35 cellular contexts compared by ENCODE assay signal in the genomic region with DNA sequence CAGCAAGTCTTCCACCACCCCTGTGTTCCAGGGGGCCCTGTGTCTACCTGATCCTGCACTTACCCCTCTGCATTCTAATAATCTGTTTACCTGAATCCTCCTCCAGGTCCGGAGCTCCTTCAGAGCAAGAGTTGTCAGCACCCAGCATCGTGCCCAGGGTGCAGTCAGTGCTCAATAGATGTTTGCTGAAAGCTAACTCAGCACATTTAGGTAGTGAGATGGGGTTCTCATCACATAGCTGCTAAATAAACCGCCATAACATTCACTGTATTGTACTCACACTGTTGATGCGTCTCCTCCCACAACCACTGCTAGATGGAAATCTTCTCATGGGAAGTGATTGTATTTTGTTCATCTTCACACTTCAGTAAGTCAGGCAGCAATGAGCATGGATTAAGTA.
"Had no signal": no experiment of that assay in that cellular context is flagged by ENCODE, and none has a peak within 500 bp of the region (broad histone marks: within the 10 kb centered on the region; RNA-seq: fewer than 3 reads in every experiment).

No MANE protein-coding gene starts in this region.

- H3K36me3 ChIP-seq: gastrocnemius medialis, heart left ventricle, WERI-Rb-1 had no signal

- ATAC-seq: activated CD4-positive, CD25-positive, alpha-beta regulatory T cell treated with anti-CD3 and anti-CD28 coated beads, Interleukin-2, amount 50 U/mL, for 24 hours; activated CD8-positive, alpha-beta T cell treated with anti-CD3 and anti-CD28 coated beads for 36 hours; activated T-cell treated with anti-CD3 and anti-CD28 coated beads, Interleukin-2, amount 50 U/mL, for 4 hours; activated T-helper 17 cell treated with anti-CD3 and anti-CD28 coated beads, Interleukin-2, amount 50 U/mL, for 72 hours; body of pancreas; effector memory CD8-positive, alpha-beta T cell; esophagus mucosa; gastrocnemius medialis; heart left ventricle; T-helper 17 cell had no signal

- H3K27me3 Mint-ChIP-seq: activated naive CD8-positive, alpha-beta T cell had no signal

- H3K27ac ChIP-seq: body of pancreas, epithelial cell of prostate, gastrocnemius medialis, heart left ventricle, WERI-Rb-1 had no signal

- H3K9me3 Mint-ChIP-seq: activated B cell treated with CpG ODN at 0.5 μM for 24 hours; activated CD8-positive, alpha-beta T cell treated with anti-CD3 and anti-CD28 coated beads for 36 hours; T-helper 2 cell treated with Interferon-gamma antibody and Interleukin-4, amounts not matched to agents 5 μg/mL and 100 μg/mL, for 36 hours had no signal

- H3K4me1 Mint-ChIP-seq: activated B cell treated with CpG ODN at 0.5 μM for 24 hours; activated T-helper 17 cell treated with anti-CD3 and anti-CD28 coated beads, Interleukin-2, amount 50 U/mL, for 72 hours had no signal

- H3K4me3 ChIP-seq: body of pancreas, gastrocnemius medialis, heart left ventricle had no signal

- H3K27ac Mint-ChIP-seq: activated B cell treated with CpG ODN at 0.5 μM for 24 hours; activated CD8-positive, alpha-beta T cell treated with anti-CD3 and anti-CD28 coated beads for 36 hours; activated naive CD8-positive, alpha-beta T cell; activated T-helper 17 cell treated with anti-CD3 and anti-CD28 coated beads, Interleukin-2, amount 50 U/mL, for 72 hours; effector memory CD8-positive, alpha-beta T cell; T-helper 17 cell; T-helper 2 cell treated with Interferon-gamma antibody and Interleukin-4, amounts not matched to agents 5 μg/mL and 100 μg/mL, for 36 hours had no signal

- FAIRE-seq: colon, endothelial cell of umbilical vein had no signal

- H3K4me3 Mint-ChIP-seq: activated B cell treated with CpG ODN at 0.5 μM for 24 hours; activated CD8-positive, alpha-beta T cell treated with anti-CD3 and anti-CD28 coated beads for 36 hours; activated naive CD8-positive, alpha-beta T cell; activated T-cell treated with anti-CD3 and anti-CD28 coated beads, Interleukin-2, amount 50 U/mL, for 4 hours; activated T-helper 17 cell treated with anti-CD3 and anti-CD28 coated beads, Interleukin-2, amount 50 U/mL, for 72 hours; effector memory CD8-positive, alpha-beta T cell; T-helper 2 cell treated with Interferon-gamma antibody and Interleukin-4, amounts not matched to agents 5 μg/mL and 100 μg/mL, for 36 hours had no signal

- DNase-seq: activated B cell treated with CpG ODN at 0.5 μM for 24 hours; activated CD4-positive, alpha-beta T cell treated with anti-CD3 and anti-CD28 coated beads for 48 hours; activated CD4-positive, alpha-beta T cell treated with anti-CD3 and anti-CD28 coated beads, Interleukin-2, amount 50 U/mL, for 1 hour; activated CD4-positive, alpha-beta T cell treated with anti-CD3 and anti-CD28 coated beads, Interleukin-2, amount 50 U/mL, for 48 hours; activated CD8-positive, alpha-beta memory T cell treated with anti-CD3 and anti-CD28 coated beads for 24 hours; activated CD8-positive, alpha-beta T cell treated with anti-CD3 and anti-CD28 coated beads for 36 hours; activated effector memory CD4-positive, alpha-beta T cell treated with Interleukin-2 at 50 U/mL for 16 hours; activated gamma-delta T cell treated with Interleukin-2 at 50 U/mL for 16 hours; activated naive CD4-positive, alpha-beta T cell treated with anti-CD3 and anti-CD28 coated beads, Interleukin-2, amount 50 U/mL, for 16 hours; activated naive CD4-positive, alpha-beta T cell treated with Interleukin-2 at 50 U/mL for 16 hours; activated T-cell treated with anti-CD3 and anti-CD28 coated beads, Interleukin-2, amount 50 U/mL, for 4 hours; amniotic stem cell; anterior cingulate cortex; body of pancreas; caudate nucleus; cortex of kidney; dermis blood vessel endothelial cell; effector CD4-positive, alpha-beta T cell; effector memory CD8-positive, alpha-beta T cell; foreskin fibroblast; gastrocnemius medialis; glutamatergic neuron; heart left ventricle; T-helper 1 cell; T-helper 17 cell; T1000; WERI-Rb-1 had no signal

- H3K9me3 ChIP-seq: body of pancreas, gastrocnemius medialis, heart left ventricle had no signal

- H3K36me3 Mint-ChIP-seq: activated naive CD8-positive, alpha-beta T cell had no signal

- H3K27me3 ChIP-seq: body of pancreas, gastrocnemius medialis, heart left ventricle had no signal
